ENCODE assay signal across 15 cellular contexts in the genomic region with DNA sequence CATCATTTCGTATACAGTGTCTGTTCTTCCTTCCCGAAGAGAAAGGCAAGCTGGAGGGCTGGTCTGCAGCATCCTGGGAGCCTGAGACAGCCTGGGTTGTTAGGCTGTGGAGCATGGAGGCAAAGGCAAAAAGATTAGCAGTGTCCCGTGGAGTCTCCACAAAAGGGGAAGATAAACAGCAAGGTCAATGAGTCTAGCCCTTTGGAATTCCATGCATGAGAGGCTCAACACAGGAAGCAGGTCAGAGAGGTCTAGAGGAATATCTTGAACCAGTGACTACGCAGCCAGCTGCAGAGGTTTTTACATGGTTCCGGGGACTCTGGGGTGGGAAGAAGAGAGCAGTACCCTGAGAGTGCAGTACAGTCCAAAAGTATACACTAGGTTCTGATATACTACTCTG. TPM values are rescaled to one million over a fixed set of nuclear protein-coding genes. Genes with fewer than 3 reads are reported as not detected.
DNase-seq lines count a peak whose midpoint lies in the region; ATAC-seq and TF ChIP-seq lines count a peak whose summit lies in the region.
"Had no signal": no experiment of that assay in that cellular context is flagged by ENCODE, and none has a peak within 500 bp of the region (broad histone marks: within the 10 kb centered on the region; RNA-seq: fewer than 3 reads in every experiment).

No MANE protein-coding gene starts in this region.

- H3K27me3 Mint-ChIP-seq in HFFc6 (ENCODE audit: insufficient read depth), result no peaks in the 10 kb centered on the region; the same call in 1 of the 2 replicates
- H3K27me3 Mint-ChIP-seq in activated CD8-positive, alpha-beta T cell treated with anti-CD3 and anti-CD28 coated beads, Interleukin-2, amount 10 ng/mL, durations not matched to agents 7 days and 5 days (ENCODE audit: low read depth), result no peaks in the 10 kb centered on the region
- no peaks in the 10 kb centered on the region for H3K27me3 Mint-ChIP-seq in T-helper 2 cell treated with Interferon-gamma antibody and Interleukin-4, amounts not matched to agents 5 μg/mL and 100 μg/mL, for 36 hours (ENCODE audit: low read depth)
- H3K27me3 Mint-ChIP-seq: activated naive CD8-positive, alpha-beta T cell treated with anti-CD3 and anti-CD28 coated beads, Interleukin-2, amount 50 U/mL, for 24 hours; B cell; memory B cell; T-helper 17 cell had no signal

- H3K4me3 ChIP-seq in heart right ventricle, result no peak overlapping the region
- H3K4me3 ChIP-seq: sigmoid colon had no signal

- H3K9me3 ChIP-seq in heart right ventricle, result no peaks in the 10 kb centered on the region
- H3K9me3 ChIP-seq: sigmoid colon had no signal

- CTCF ChIA-PET in activated CD8-positive, alpha-beta T cell treated with anti-CD3 and anti-CD28 coated beads, Interleukin-2, amount 10 ng/mL, durations not matched to agents 7 days and 5 days (lab: Charles Lee), result no interaction called here

- intact Hi-C loops in heart right ventricle (cut with DNase I), result no loop called here

- H3K27ac Mint-ChIP-seq in HFFc6, result peak overlapping the region; percentile 62
- no peak overlapping the region for H3K27ac Mint-ChIP-seq in activated CD8-positive, alpha-beta T cell treated with anti-CD3 and anti-CD28 coated beads, Interleukin-2, amount 10 ng/mL, durations not matched to agents 7 days and 5 days
- no peak overlapping the region for H3K27ac Mint-ChIP-seq in T-helper 2 cell treated with Interferon-gamma antibody and Interleukin-4, amounts not matched to agents 5 μg/mL and 100 μg/mL, for 36 hours
- H3K27ac Mint-ChIP-seq: activated naive CD8-positive, alpha-beta T cell treated with anti-CD3 and anti-CD28 coated beads, Interleukin-2, amount 50 U/mL, for 24 hours; B cell; memory B cell; T-helper 17 cell had no signal

- H3K36me3 Mint-ChIP-seq in HFFc6 (ENCODE audit: low read depth), result no peaks in the 10 kb centered on the region
- no peaks in the 10 kb centered on the region for H3K36me3 Mint-ChIP-seq in activated CD8-positive, alpha-beta T cell treated with anti-CD3 and anti-CD28 coated beads, Interleukin-2, amount 10 ng/mL, durations not matched to agents 7 days and 5 days (ENCODE audit: low read depth)
- H3K36me3 Mint-ChIP-seq in T-helper 2 cell treated with Interferon-gamma antibody and Interleukin-4, amounts not matched to agents 5 μg/mL and 100 μg/mL, for 36 hours (ENCODE audit: low read depth), result no peaks in the 10 kb centered on the region

- TF ChIP-seq CTCF in HFFc6 (IDR thresholded peaks at IDR 0.05), result no peak
- no peak for TF ChIP-seq CTCF in heart right ventricle (IDR thresholded peaks at IDR 0.05)

- POLR2A ChIA-PET in activated CD8-positive, alpha-beta T cell treated with anti-CD3 and anti-CD28 coated beads, Interleukin-2, amount 10 ng/mL, durations not matched to agents 7 days and 5 days (lab: Charles Lee), result no interaction called here

- 20 to 28% methylated on average over 5 of the region's 5 CpGs for WGBS in heart right ventricle, 2 donors

- ATAC-seq in activated CD8-positive, alpha-beta T cell treated with anti-CD3 and anti-CD28 coated beads, Interleukin-2, amount 10 ng/mL, durations not matched to agents 7 days and 5 days, result no peak
- ATAC-seq in heart right ventricle, result no peak
- ATAC-seq: activated naive CD8-positive, alpha-beta T cell treated with anti-CD3 and anti-CD28 coated beads, Interleukin-2, amount 50 U/mL, for 24 hours; T-helper 17 cell had no signal

- no peaks in the 10 kb centered on the region for H3K27me3 ChIP-seq in heart right ventricle
- H3K27me3 ChIP-seq: sigmoid colon had no signal

- H3K4me1 Mint-ChIP-seq in HFFc6 (ENCODE audit: low read depth), result peaks cover 17% of the 10 kb centered on the region
- H3K4me1 Mint-ChIP-seq in activated CD8-positive, alpha-beta T cell treated with anti-CD3 and anti-CD28 coated beads, Interleukin-2, amount 10 ng/mL, durations not matched to agents 7 days and 5 days (ENCODE audit: low read depth), result no peaks in the 10 kb centered on the region
- H3K4me1 Mint-ChIP-seq in T-helper 2 cell treated with Interferon-gamma antibody and Interleukin-4, amounts not matched to agents 5 μg/mL and 100 μg/mL, for 36 hours (ENCODE audit: low read depth), result no peaks in the 10 kb centered on the region
- H3K4me1 Mint-ChIP-seq: activated naive CD8-positive, alpha-beta T cell treated with anti-CD3 and anti-CD28 coated beads, Interleukin-2, amount 50 U/mL, for 24 hours; T-helper 17 cell had no signal

- no peaks in the 10 kb centered on the region for H3K36me3 ChIP-seq in heart right ventricle
- H3K36me3 ChIP-seq: sigmoid colon had no signal

- DNase-seq in ACHN (peak; percentile 76), HFFc6 (peak; percentile 18), astrocyte of the hippocampus (ENCODE audit: low read depth, low spot score) (peak; percentile 64), iPS-NIHi11 (ENCODE audit: low spot score) (peak; percentile 41), HPDE6-E6E7 (ENCODE audit: extremely low spot score) (no peak), heart right ventricle (no peak)
- no peak for DNase-seq in activated CD8-positive, alpha-beta T cell treated with anti-CD3 and anti-CD28 coated beads, Interleukin-2, amount 10 ng/mL, durations not matched to agents 7 days and 5 days
- DNase-seq in T-helper 2 cell treated with Interferon-gamma antibody and Interleukin-4, amounts not matched to agents 5 μg/mL and 100 μg/mL, for 36 hours (ENCODE audit: low spot score), result no peak
- DNase-seq: activated naive CD8-positive, alpha-beta T cell treated with anti-CD3 and anti-CD28 coated beads, Interleukin-2, amount 50 U/mL, for 24 hours; GOT3; NCI-H1105; sigmoid colon; T-helper 17 cell had no signal

- in situ Hi-C loops in ACHN (cut with HindIII; ENCODE audit: low pct_ligation_motif_present, low pct_unique_long_range_greater_than_20kb, low sequenced_read_pairs), result no loop called here

- H3K4me1 ChIP-seq in heart right ventricle, result no peaks in the 10 kb centered on the region
- H3K4me1 ChIP-seq: sigmoid colon had no signal

- H3K4me3 Mint-ChIP-seq in HFFc6, result peak overlapping the region; percentile 27
- no peak overlapping the region for H3K4me3 Mint-ChIP-seq in activated CD8-positive, alpha-beta T cell treated with anti-CD3 and anti-CD28 coated beads, Interleukin-2, amount 10 ng/mL, durations not matched to agents 7 days and 5 days
- H3K4me3 Mint-ChIP-seq in T-helper 2 cell treated with Interferon-gamma antibody and Interleukin-4, amounts not matched to agents 5 μg/mL and 100 μg/mL, for 36 hours, result no peak overlapping the region
- H3K4me3 Mint-ChIP-seq: activated naive CD8-positive, alpha-beta T cell treated with anti-CD3 and anti-CD28 coated beads, Interleukin-2, amount 50 U/mL, for 24 hours; B cell; memory B cell; T-helper 17 cell had no signal

- no peak overlapping the region for H3K27ac ChIP-seq in heart right ventricle
- H3K27ac ChIP-seq: sigmoid colon had no signal

- H3K9me3 Mint-ChIP-seq in HFFc6, result no peaks in the 10 kb centered on the region
- no peaks in the 10 kb centered on the region for H3K9me3 Mint-ChIP-seq in activated CD8-positive, alpha-beta T cell treated with anti-CD3 and anti-CD28 coated beads, Interleukin-2, amount 10 ng/mL, durations not matched to agents 7 days and 5 days (ENCODE audit: insufficient read depth)
- no peaks in the 10 kb centered on the region for H3K9me3 Mint-ChIP-seq in T-helper 2 cell treated with Interferon-gamma antibody and Interleukin-4, amounts not matched to agents 5 μg/mL and 100 μg/mL, for 36 hours
- H3K9me3 Mint-ChIP-seq: activated naive CD8-positive, alpha-beta T cell treated with anti-CD3 and anti-CD28 coated beads, Interleukin-2, amount 50 U/mL, for 24 hours; memory B cell had no signal

RNA-seq across cellular contexts. Expression of gene MCF2, which starts 12.2 kb away (rescaled TPM):
- under 1 TPM in 1 of 6 experiments, not detected in 5; 0.11 TPM for total RNA-seq in HFFc6 (2021; fragmentation: NEBNext Ultra II Directional; extraction: Animal tissue kit (Norgen Biotek cat#: 25700))
- under 1 TPM; 0.32 to 0.55 TPM for total RNA-seq in activated CD8-positive, alpha-beta T cell treated with anti-CD3 and anti-CD28 coated beads, Interleukin-2, amount 10 ng/mL, durations not matched to agents 7 days and 5 days
- total RNA-seq in heart right ventricle, result 1 to 10 TPM in 2 of 10 donors, under 1 TPM in 8; 0.06 to 1.9 (median 0.51) TPM
- 1 to 10 TPM in 1 of 2 donors, under 1 TPM in 1; 0.03 to 4.5 TPM for polyA plus RNA-seq in heart right ventricle

Comparison
In these comparisons a context has a peak if more than half of its experiments do, and no peak if none do; other contexts are left out.
1. DNase-seq: peak in ACHN (single experiment), HFFc6 (single experiment), astrocyte of the hippocampus (single experiment) and iPS-NIHi11 (single experiment); none in activated CD8-positive, alpha-beta T cell treated with anti-CD3 and anti-CD28 coated beads, Interleukin-2, amount 10 ng/mL, durations not matched to agents 7 days and 5 days (single experiment), HPDE6-E6E7 (single experiment), T-helper 2 cell treated with Interferon-gamma antibody and Interleukin-4, amounts not matched to agents 5 μg/mL and 100 μg/mL, for 36 hours (single experiment) and heart right ventricle (0 of 2).